In genomic region chr9:85158512-85158911, GRCh38 we compare ENCODE assay signal across 23 cellular contexts.
A peak's percentile ranks its signal among the peaks of the same experiment; 100 is the strongest.
DNase-seq lines count a peak whose midpoint lies in the region; TF ChIP-seq lines count a peak whose summit lies in the region.
"Had no signal": no experiment of that assay in that cellular context is flagged by ENCODE, and none has a peak within 500 bp of the region (broad histone marks: within the 10 kb centered on the region; RNA-seq: fewer than 3 reads in every experiment).

No MANE protein-coding gene starts in this region.

- H3K27me3 Mint-ChIP-seq in Calu3 (ENCODE audit: unreplicated experiment), result no peaks in the 10 kb centered on the region
- H3K27me3 Mint-ChIP-seq: CD4-positive, CD25-positive, alpha-beta regulatory T cell had no signal

- H3K4me1 ChIP-seq in BE2C, result peaks cover 3% of the 10 kb centered on the region; the same call in 1 of the 2 replicates
- H3K4me1 ChIP-seq in ascending aorta, result no peaks in the 10 kb centered on the region

- H3K9me3 Mint-ChIP-seq in Calu3 (ENCODE audit: low read depth, unreplicated experiment), result peaks cover 1% of the 10 kb centered on the region
- H3K9me3 Mint-ChIP-seq: CD4-positive, CD25-positive, alpha-beta regulatory T cell had no signal

- no peaks in the 10 kb centered on the region for H3K36me3 Mint-ChIP-seq in Calu3 (ENCODE audit: insufficient read depth, unreplicated experiment)
- H3K36me3 Mint-ChIP-seq: CD4-positive, CD25-positive, alpha-beta regulatory T cell had no signal

- H3K4me1 Mint-ChIP-seq in Calu3 (ENCODE audit: low read depth, unreplicated experiment), result no peaks in the 10 kb centered on the region
- H3K4me1 Mint-ChIP-seq: CD4-positive, CD25-positive, alpha-beta regulatory T cell had no signal

- H3K4me3 ChIP-seq in BE2C (ENCODE audit: low read depth, low read length) (no peak overlapping the region), ascending aorta (no peak overlapping the region)
- H3K4me3 ChIP-seq: MG63 had no signal

- intact Hi-C loops in Calu3 (cut with micrococcal nuclease; ENCODE audit: unreplicated experiment) (no loop called here), ascending aorta (cut with DNase I) (no loop called here)

- no peak overlapping the region for H3K27ac ChIP-seq in ascending aorta

- H3K4me3 Mint-ChIP-seq in Calu3 (ENCODE audit: low read depth, unreplicated experiment), result no peak overlapping the region
- H3K4me3 Mint-ChIP-seq: CD4-positive, CD25-positive, alpha-beta regulatory T cell; HFFc6 had no signal

- H3K27ac Mint-ChIP-seq in Calu3 (ENCODE audit: unreplicated experiment), result no peak overlapping the region
- H3K27ac Mint-ChIP-seq: CD4-positive, CD25-positive, alpha-beta regulatory T cell; HFFc6 had no signal

- TF ChIP-seq CTCF in BE2C (IDR thresholded peaks at IDR 0.05; ENCODE audit: low read depth, low read length), result no peak
- no peak for TF ChIP-seq CTCF in Calu3 (IDR thresholded peaks at IDR 0.05; ENCODE audit: unreplicated experiment)
- no peak for TF ChIP-seq CTCF in ascending aorta (IDR thresholded peaks at IDR 0.05)

- no TSS peak for BruUV-seq in Calu3 (replicated peaks; lab: Mats Ljungman, UMichigan)

- H3K9me3 ChIP-seq in BE2C (no peaks in the 10 kb centered on the region), ascending aorta (peaks cover 0 to 9% of the 10 kb centered on the region in 2 donors)

- H3K27me3 ChIP-seq in BE2C (no peaks in the 10 kb centered on the region), ascending aorta (no peaks in the 10 kb centered on the region)
- H3K27me3 ChIP-seq: MG63 had no signal

- no peaks in the 10 kb centered on the region for H3K36me3 ChIP-seq in BE2C
- H3K36me3 ChIP-seq in ascending aorta, result no peaks in the 10 kb centered on the region
- H3K36me3 ChIP-seq: MG63 had no signal

- peak; percentile 43 for DNase-seq in BE2C
- peak; percentile 2 for DNase-seq in Calu3
- peak; percentile 14 for DNase-seq in NCI-H69 (lab: John Stamatoyannopoulos, UW)
- DNase-seq in cerebellum (ENCODE audit: low spot score), result peak; percentile 61
- DNase-seq in HuH-7.5 (ENCODE audit: low spot score), result no peak
- no peak for DNase-seq in ascending aorta (ENCODE audit: low spot score in 2 of 2)
- no peak for DNase-seq in activated CD4-positive, alpha-beta T cell treated with anti-CD3 and anti-CD28 coated beads, Interleukin-2, amount 50 U/mL, for 48 hours
- DNase-seq: ACHN; AML-193; CD4-positive, CD25-positive, alpha-beta regulatory T cell; DND-41; GDM1; HFFc6; KG1; MG63; NCI-H1105 treated with DMSO at 0.1 percent for 48 hours; NCI-H187 treated with DMSO at 0.1 percent for 48 hours; NCI-H2171; NCI-H510A; NK-92 treated with Interleukin-12 subunit alpha and Interleukin-12 subunit beta, amount 100 ng/mL, for 24 hours; OCI-M1; RPMI8226; SW 1271 had no signal

- CTCF ChIA-PET in Calu3 (lab: Charles Lee), result no interaction called here

Comparison
In these comparisons a context has a peak if more than half of its experiments do, and no peak if none do; other contexts are left out.
1. DNase-seq: peak in BE2C (single experiment), Calu3 (single experiment), NCI-H69 (single experiment) and cerebellum (single experiment); none in HuH-7.5 (single experiment), ascending aorta (0 of 2) and activated CD4-positive, alpha-beta T cell treated with anti-CD3 and anti-CD28 coated beads, Interleukin-2, amount 50 U/mL, for 48 hours (0 of 2).